In genomic region chr10:13348216-13349017, GRCh38 we compare ENCODE assay signal across 1 cellular context.
TF ChIP-seq lines count a peak whose summit lies in the region.

TSS of gene SEPHS1 (minus strand) at chr10:13348293. CDS start at chr10:13344950, 3,343 bp downstream.

TF ChIP-seq in HEK293, 187 proteins besides CTCF, POLR2A, EP300 and RAD21 (continued from another document and continues in another):
- peak; percentile 12 for TF ChIP-seq ZNF692 (tag by site-specific recombination; IDR thresholded peaks at IDR 0.05)
- TF ChIP-seq SCRT1 (tag by site-specific recombination; IDR thresholded peaks at IDR 0.05; ENCODE audit: borderline replicate concordance): no peak
- no peak for TF ChIP-seq ZNF362 (tag by site-specific recombination; IDR thresholded peaks at IDR 0.05)
- no peak for TF ChIP-seq ZNF341 (tag by site-specific recombination; IDR thresholded peaks at IDR 0.05; ENCODE audit: low read depth)
- peak; percentile 100 for TF ChIP-seq ZBTB44 (tag by site-specific recombination; IDR thresholded peaks at IDR 0.05)
- TF ChIP-seq ZNF274 (IDR thresholded peaks at IDR 0.05; ENCODE audit: low read length): no peak
- TF ChIP-seq ZNF274 (tag by site-specific recombination; IDR thresholded peaks at IDR 0.05; ENCODE audit: borderline replicate concordance): no peak
- TF ChIP-seq ZNF501 (tag by site-specific recombination; IDR thresholded peaks at IDR 0.05): peak; percentile 47; the same call in 1 of the 2 replicates
- TF ChIP-seq ZNF169 (tag by site-specific recombination; IDR thresholded peaks at IDR 0.05): no peak
- TF ChIP-seq ZNF521 (tag by site-specific recombination; IDR thresholded peaks at IDR 0.05): no peak
- no peak for TF ChIP-seq ZNF549 (tag by site-specific recombination; IDR thresholded peaks at IDR 0.05)
- TF ChIP-seq, protein P1, sequence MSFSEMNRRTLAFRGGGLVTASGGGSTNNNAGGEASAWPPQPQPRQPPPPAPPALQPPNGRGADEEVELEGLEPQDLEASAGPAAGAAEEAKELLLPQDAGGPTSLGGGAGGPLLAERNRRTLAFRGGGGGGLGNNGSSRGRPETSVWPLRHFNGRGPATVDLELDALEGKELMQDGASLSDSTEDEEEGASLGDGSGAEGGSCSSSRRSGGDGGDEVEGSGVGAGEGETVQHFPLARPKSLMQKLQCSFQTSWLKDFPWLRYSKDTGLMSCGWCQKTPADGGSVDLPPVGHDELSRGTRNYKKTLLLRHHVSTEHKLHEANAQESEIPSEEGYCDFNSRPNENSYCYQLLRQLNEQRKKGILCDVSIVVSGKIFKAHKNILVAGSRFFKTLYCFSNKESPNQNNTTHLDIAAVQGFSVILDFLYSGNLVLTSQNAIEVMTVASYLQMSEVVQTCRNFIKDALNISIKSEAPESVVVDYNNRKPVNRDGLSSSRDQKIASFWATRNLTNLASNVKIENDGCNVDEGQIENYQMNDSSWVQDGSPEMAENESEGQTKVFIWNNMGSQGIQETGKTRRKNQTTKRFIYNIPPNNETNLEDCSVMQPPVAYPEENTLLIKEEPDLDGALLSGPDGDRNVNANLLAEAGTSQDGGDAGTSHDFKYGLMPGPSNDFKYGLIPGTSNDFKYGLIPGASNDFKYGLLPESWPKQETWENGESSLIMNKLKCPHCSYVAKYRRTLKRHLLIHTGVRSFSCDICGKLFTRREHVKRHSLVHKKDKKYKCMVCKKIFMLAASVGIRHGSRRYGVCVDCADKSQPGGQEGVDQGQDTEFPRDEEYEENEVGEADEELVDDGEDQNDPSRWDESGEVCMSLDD (tag by site-specific recombination; IDR thresholded peaks at IDR 0.05): peak; percentile 63
- TF ChIP-seq, protein P2, sequence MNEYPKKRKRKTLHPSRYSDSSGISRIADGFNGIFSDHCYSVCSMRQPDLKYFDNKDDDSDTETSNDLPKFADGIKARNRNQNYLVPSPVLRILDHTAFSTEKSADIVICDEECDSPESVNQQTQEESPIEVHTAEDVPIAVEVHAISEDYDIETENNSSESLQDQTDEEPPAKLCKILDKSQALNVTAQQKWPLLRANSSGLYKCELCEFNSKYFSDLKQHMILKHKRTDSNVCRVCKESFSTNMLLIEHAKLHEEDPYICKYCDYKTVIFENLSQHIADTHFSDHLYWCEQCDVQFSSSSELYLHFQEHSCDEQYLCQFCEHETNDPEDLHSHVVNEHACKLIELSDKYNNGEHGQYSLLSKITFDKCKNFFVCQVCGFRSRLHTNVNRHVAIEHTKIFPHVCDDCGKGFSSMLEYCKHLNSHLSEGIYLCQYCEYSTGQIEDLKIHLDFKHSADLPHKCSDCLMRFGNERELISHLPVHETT (tag by site-specific recombination; IDR thresholded peaks at IDR 0.05): no peak
- no peak for TF ChIP-seq ZNF596 (tag by site-specific recombination; IDR thresholded peaks at IDR 0.05)
- TF ChIP-seq, protein P3, sequence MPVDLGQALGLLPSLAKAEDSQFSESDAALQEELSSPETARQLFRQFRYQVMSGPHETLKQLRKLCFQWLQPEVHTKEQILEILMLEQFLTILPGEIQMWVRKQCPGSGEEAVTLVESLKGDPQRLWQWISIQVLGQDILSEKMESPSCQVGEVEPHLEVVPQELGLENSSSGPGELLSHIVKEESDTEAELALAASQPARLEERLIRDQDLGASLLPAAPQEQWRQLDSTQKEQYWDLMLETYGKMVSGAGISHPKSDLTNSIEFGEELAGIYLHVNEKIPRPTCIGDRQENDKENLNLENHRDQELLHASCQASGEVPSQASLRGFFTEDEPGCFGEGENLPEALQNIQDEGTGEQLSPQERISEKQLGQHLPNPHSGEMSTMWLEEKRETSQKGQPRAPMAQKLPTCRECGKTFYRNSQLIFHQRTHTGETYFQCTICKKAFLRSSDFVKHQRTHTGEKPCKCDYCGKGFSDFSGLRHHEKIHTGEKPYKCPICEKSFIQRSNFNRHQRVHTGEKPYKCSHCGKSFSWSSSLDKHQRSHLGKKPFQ (tag by site-specific recombination; IDR thresholded peaks at IDR 0.05): no peak
- TF ChIP-seq KLF1 (tag by site-specific recombination; IDR thresholded peaks at IDR 0.05): peak; percentile 63; the same call in 1 of the 2 replicates
- peak; percentile 62; the same call in 1 of the 2 replicates for TF ChIP-seq KLF7 (tag by site-specific recombination; IDR thresholded peaks at IDR 0.05; ENCODE audit: borderline replicate concordance)
- TF ChIP-seq ZNF335 (tag by site-specific recombination; conservative IDR thresholded peaks at IDR 0.05): peak; percentile 77
- TF ChIP-seq ZNF157 (tag by site-specific recombination; IDR thresholded peaks at IDR 0.05): no peak
- TF ChIP-seq TRIM28 (IDR thresholded peaks at IDR 0.05; ENCODE audit: borderline replicate concordance, low read length): no peak
- TF ChIP-seq, protein P4, sequence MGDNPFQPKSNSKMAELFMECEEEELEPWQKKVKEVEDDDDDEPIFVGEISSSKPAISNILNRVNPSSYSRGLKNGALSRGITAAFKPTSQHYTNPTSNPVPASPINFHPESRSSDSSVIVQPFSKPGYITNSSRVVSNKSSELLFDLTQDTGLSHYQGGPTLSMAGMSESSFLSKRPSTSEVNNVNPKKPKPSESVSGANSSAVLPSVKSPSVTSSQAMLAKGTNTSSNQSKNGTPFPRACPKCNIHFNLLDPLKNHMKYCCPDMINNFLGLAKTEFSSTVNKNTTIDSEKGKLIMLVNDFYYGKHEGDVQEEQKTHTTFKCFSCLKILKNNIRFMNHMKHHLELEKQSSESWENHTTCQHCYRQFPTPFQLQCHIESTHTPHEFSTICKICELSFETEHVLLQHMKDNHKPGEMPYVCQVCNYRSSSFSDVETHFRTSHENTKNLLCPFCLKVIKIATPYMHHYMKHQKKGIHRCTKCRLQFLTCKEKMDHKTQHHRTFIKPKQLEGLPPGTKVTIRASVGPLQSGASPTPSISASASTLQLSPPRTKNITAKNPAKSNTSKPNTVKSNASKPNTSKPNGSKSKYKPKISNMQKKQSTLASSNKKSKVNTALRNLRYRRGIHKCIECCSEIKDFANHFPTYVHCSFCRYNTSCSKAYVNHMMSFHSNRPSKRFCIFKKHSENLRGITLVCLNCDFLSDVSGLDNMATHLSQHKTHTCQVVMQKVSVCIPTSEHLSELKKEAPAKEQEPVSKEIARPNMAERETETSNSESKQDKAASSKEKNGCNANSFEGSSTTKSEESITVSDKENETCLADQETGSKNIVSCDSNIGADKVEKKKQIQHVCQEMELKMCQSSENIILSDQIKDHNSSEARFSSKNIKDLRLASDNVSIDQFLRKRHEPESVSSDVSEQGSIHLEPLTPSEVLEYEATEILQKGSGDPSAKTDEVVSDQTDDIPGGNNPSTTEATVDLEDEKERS (tag by site-specific recombination; IDR thresholded peaks at IDR 0.05): no peak
- no peak for TF ChIP-seq ZNF221 (tag by site-specific recombination; IDR thresholded peaks at IDR 0.05; ENCODE audit: borderline replicate concordance)
- TF ChIP-seq ZNF629 (tag by site-specific recombination; IDR thresholded peaks at IDR 0.05): peak; percentile 54; the same call in 1 of the 2 replicates
- no peak for TF ChIP-seq ZNF529 (tag by site-specific recombination; IDR thresholded peaks at IDR 0.05; ENCODE audit: insufficient replicate concordance)
- no peak for TF ChIP-seq ELK4 (IDR thresholded peaks at IDR 0.05; ENCODE audit: borderline replicate concordance, low read depth, low read length)
- no peak for TF ChIP-seq ZNF48 (tag by site-specific recombination; IDR thresholded peaks at IDR 0.05)
- peak; percentile 90; the same call in 1 of the 2 replicates for TF ChIP-seq ZNF610 (tag by site-specific recombination; IDR thresholded peaks at IDR 0.05; ENCODE audit: borderline replicate concordance)
- peak; percentile 27; the same call in 1 of the 2 replicates for TF ChIP-seq ZNF391 (tag by site-specific recombination; IDR thresholded peaks at IDR 0.05; ENCODE audit: borderline replicate concordance, low read depth)
- TF ChIP-seq ZNF626 (tag by site-specific recombination; IDR thresholded peaks at IDR 0.05): no peak
- peak; percentile 53 for TF ChIP-seq OSR2 (tag by site-specific recombination; IDR thresholded peaks at IDR 0.05)
- TF ChIP-seq ZNF133 (tag by site-specific recombination; IDR thresholded peaks at IDR 0.05): no peak
- peak; percentile 94 for TF ChIP-seq PATZ1 (tag by site-specific recombination; IDR thresholded peaks at IDR 0.05)
- no peak for TF ChIP-seq ZNF530 (tag by site-specific recombination; IDR thresholded peaks at IDR 0.05; ENCODE audit: low read depth)
- TF ChIP-seq ZNF423 (tag by site-specific recombination; IDR thresholded peaks at IDR 0.05): peak; percentile 72
- TF ChIP-seq ZIC2 (tag by site-specific recombination; IDR thresholded peaks at IDR 0.05): peak; percentile 92
- peak; percentile 97 for TF ChIP-seq ZNF223 (tag by site-specific recombination; IDR thresholded peaks at IDR 0.05)
- peak; percentile 66; the same call in 1 of the 2 replicates for TF ChIP-seq ZNF660 (tag by site-specific recombination; IDR thresholded peaks at IDR 0.05)
- TF ChIP-seq ZNF768 (tag by site-specific recombination; IDR thresholded peaks at IDR 0.05): no peak
- peak; percentile 99 for TF ChIP-seq ZBTB20 (tag by site-specific recombination; IDR thresholded peaks at IDR 0.05)
- TF ChIP-seq ZNF777 (tag by site-specific recombination; IDR thresholded peaks at IDR 0.05; ENCODE audit: borderline replicate concordance): no peak
- TF ChIP-seq, protein P5, sequence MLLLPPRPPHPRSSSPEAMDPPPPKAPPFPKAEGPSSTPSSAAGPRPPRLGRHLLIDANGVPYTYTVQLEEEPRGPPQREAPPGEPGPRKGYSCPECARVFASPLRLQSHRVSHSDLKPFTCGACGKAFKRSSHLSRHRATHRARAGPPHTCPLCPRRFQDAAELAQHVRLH (tag by site-specific recombination; IDR thresholded peaks at IDR 0.05): peak; percentile 48; the same call in 1 of the 2 replicates
